In genomic region chr2:82539222-82539621, GRCh38 we compare ENCODE assay signal across 22 cellular contexts.
DNase-seq lines count a peak whose midpoint lies in the region; ATAC-seq, FAIRE-seq and TF ChIP-seq lines count a peak whose summit lies in the region.
"Had no signal": no experiment of that assay in that cellular context is flagged by ENCODE, and none has a peak within 500 bp of the region (broad histone marks: within the 10 kb centered on the region; RNA-seq: fewer than 3 reads in every experiment).

No MANE protein-coding gene starts in this region.

- DNase-seq in Right ventricle myocardium inferior (ENCODE audit: missing footprints) (no peak), left cardiac atrium (no peak), K562 (ENCODE audit: extremely low read depth in 1 of 4, low spot score in 3 of 4) (peak in 1 of 4 experiments; percentile 20), uterus (no peak), DMS153 treated with DMSO at 0.1 percent for 48 hours (lab: John Stamatoyannopoulos, UW; ENCODE audit: unreplicated experiment) (no peak)
- no peak for DNase-seq in stimulated activated naive B cell treated with anti-CD40 and anti-IgM and Interleukin-4, amounts not matched to agents 10 μg/mL and 1 μg/mL and 100 μg/mL, for 72 hours
- no peak for DNase-seq in activated naive CD4-positive, alpha-beta T cell treated with Interleukin-2 at 50 U/mL for 16 hours
- DNase-seq: COR-L47, DMS79, GOT3, Karpas-422, NCI-H1417 treated with DMSO at 0.1 percent for 48 hours, NCI-H2029, NCI-H2171 treated with DMSO at 0.1 percent for 48 hours, NCI-H524 treated with DMSO at 0.1 percent for 48 hours, PC-9, SK-N-SH had no signal

- TF ChIP-seq RAD21 in K562 (CRISPR knock-in tag; conservative IDR thresholded peaks at IDR 0.05 in 1 of 2, IDR thresholded peaks at IDR 0.05 in 1 of 2): no peak

- no peak overlapping the region for H3K27ac ChIP-seq in K562 (ENCODE audit: extremely low read depth, low read depth, low read length)
- no peak overlapping the region for H3K27ac ChIP-seq in uterus
- H3K27ac ChIP-seq: PC-9 had no signal

- TF ChIP-seq POLR2A in K562 (conservative IDR thresholded peaks at IDR 0.05) (no peak), uterus (IDR thresholded peaks at IDR 0.05) (no peak)

- H3K4me3 Mint-ChIP-seq in stimulated activated naive B cell treated with anti-CD40 and anti-IgM and Interleukin-4, amounts not matched to agents 10 μg/mL and 1 μg/mL and 100 μg/mL, for 72 hours: no peak overlapping the region
- H3K4me3 Mint-ChIP-seq: CD14-positive monocyte had no signal

- POLR2A ChIA-PET in K562 (lab: Yijun Ruan, JAX): no interaction called here

- H3K36me3 Mint-ChIP-seq in stimulated activated naive B cell treated with anti-CD40 and anti-IgM and Interleukin-4, amounts not matched to agents 10 μg/mL and 1 μg/mL and 100 μg/mL, for 72 hours: no peaks in the 10 kb centered on the region
- H3K36me3 Mint-ChIP-seq: CD14-positive monocyte had no signal

- H3K79me2 ChIP-seq in K562 (ENCODE audit: control insufficient read depth, insufficient read depth, low read length): no peaks in the 10 kb centered on the region

- H3K27me3 ChIP-seq in K562 (ENCODE audit: control insufficient read depth in 2 of 2, insufficient read depth in 2 of 2, low read length in 2 of 2) (no peaks in the 10 kb centered on the region), uterus (no peaks in the 10 kb centered on the region)

- H3K4me1 Mint-ChIP-seq in stimulated activated naive B cell treated with anti-CD40 and anti-IgM and Interleukin-4, amounts not matched to agents 10 μg/mL and 1 μg/mL and 100 μg/mL, for 72 hours: no peaks in the 10 kb centered on the region
- H3K4me1 Mint-ChIP-seq: CD14-positive monocyte had no signal

- H2AFZ ChIP-seq in K562 (ENCODE audit: low read depth, low read length): no peak overlapping the region
- H2AFZ ChIP-seq: PC-9 had no signal

- CTCF ChIA-PET in K562 (lab: Yijun Ruan, JAX; ENCODE audit: low intra/inter-chr PET ratio): no interaction called here

- no peak for TF ChIP-seq CTCF in K562 (IDR thresholded peaks at IDR 0.05 in 2 of 3, conservative IDR thresholded peaks at IDR 0.05 in 1 of 3; ENCODE audit: insufficient read depth in 2 of 3, low read depth in 1 of 3, low read length in 3 of 3)
- no peak for TF ChIP-seq CTCF in uterus (IDR thresholded peaks at IDR 0.05)

- H3K4me2 ChIP-seq in K562 (ENCODE audit: insufficient read depth, low read length): no peak overlapping the region
- H3K4me2 ChIP-seq: PC-9, SK-N-SH had no signal

- no peaks in the 10 kb centered on the region for H3K4me1 ChIP-seq in K562 (replicated peaks in 1 of 2; ENCODE audit: control insufficient read depth in 2 of 2, insufficient read depth in 2 of 2, low read length in 2 of 2)
- H3K4me1 ChIP-seq in uterus: no peaks in the 10 kb centered on the region

- intact Hi-C loops in Right ventricle myocardium inferior (cut with DNase I): no loop called here
- intact Hi-C loops in left cardiac atrium (cut with DNase I): no loop called here
- intact Hi-C loops in K562 (cut with micrococcal nuclease): no loop called here
- intact Hi-C loops in uterus (cut with DNase I; ENCODE audit: low total_unique reads): no loop called here

- no peaks in the 10 kb centered on the region for H4K20me1 ChIP-seq in K562 (replicated peaks; ENCODE audit: control insufficient read depth, insufficient read depth, low read length)

- no peak for FAIRE-seq in K562 (lab: Jason Lieb, UNC)
- FAIRE-seq: A204.1, G401.6, GM12892 had no signal

- H3K9me3 ChIP-seq in K562 (replicated peaks; ENCODE audit: control insufficient read depth, insufficient read depth, low read depth, low read length): no peaks in the 10 kb centered on the region; the same call in 1 of the 2 replicates
- H3K9me3 ChIP-seq in uterus: no peaks in the 10 kb centered on the region
- H3K9me3 ChIP-seq: SK-N-SH had no signal

- H3K4me3 ChIP-seq in K562 (no peak overlapping the region), uterus (no peak overlapping the region)
- H3K4me3 ChIP-seq: PC-9 had no signal

- H3K9me3 Mint-ChIP-seq in stimulated activated naive B cell treated with anti-CD40 and anti-IgM and Interleukin-4, amounts not matched to agents 10 μg/mL and 1 μg/mL and 100 μg/mL, for 72 hours: peaks cover 0 to 2% of the 10 kb centered on the region in 2 donors

- no peaks in the 10 kb centered on the region for H3K27me3 Mint-ChIP-seq in stimulated activated naive B cell treated with anti-CD40 and anti-IgM and Interleukin-4, amounts not matched to agents 10 μg/mL and 1 μg/mL and 100 μg/mL, for 72 hours

- BruUV-seq in K562 (replicated peaks; lab: Mats Ljungman, UMichigan): no TSS peak

- H3K36me3 ChIP-seq in K562 (ENCODE audit: control insufficient read depth, insufficient read depth, low read length) (no peaks in the 10 kb centered on the region), uterus (no peaks in the 10 kb centered on the region)

- ATAC-seq in Right ventricle myocardium inferior (peak; percentile 74), left cardiac atrium (no peak), HG03432 (IDR thresholded peaks at IDR 0.05; ENCODE audit: unreplicated experiment) (peak; percentile 85), K562 (no peak)
- ATAC-seq in stimulated activated naive B cell treated with anti-CD40 and anti-IgM and Interleukin-4, amounts not matched to agents 10 μg/mL and 1 μg/mL and 100 μg/mL, for 72 hours (replicated peaks): peak; percentile 21 to 48

- H3K9me1 ChIP-seq in K562 (ENCODE audit: control insufficient read depth, insufficient read depth, low read length): no peaks in the 10 kb centered on the region

- 0% methylated on average over 3 of the region's 3 CpGs for WGBS in K562 (ENCODE audit: insufficient coverage, low coverage, missing lambda C conversion rate)

- TF ChIP-seq EP300 in K562 (IDR thresholded peaks at IDR 0.05; ENCODE audit: low read length): no peak

- H3K9ac ChIP-seq in K562 (ENCODE audit: insufficient read depth in 1 of 2, low read depth in 2 of 2, low read length in 2 of 2): no peak overlapping the region
- H3K9ac ChIP-seq: SK-N-SH had no signal

- in situ Hi-C loops in K562 (cut with MboI): no loop called here

- H3K27ac Mint-ChIP-seq in stimulated activated naive B cell treated with anti-CD40 and anti-IgM and Interleukin-4, amounts not matched to agents 10 μg/mL and 1 μg/mL and 100 μg/mL, for 72 hours: no peak overlapping the region
- H3K27ac Mint-ChIP-seq: CD14-positive monocyte had no signal

TF ChIP-seq in K562, 482 proteins besides CTCF, POLR2A, EP300 and RAD21:
- TF ChIP-seq MAFG (tag; conservative IDR thresholded peaks at IDR 0.05) (peak; percentile 76), ZNF316 (IDR thresholded peaks at IDR 0.05) (peak; percentile 18; the same call in 1 of the 2 replicates), NR0B1 (IDR thresholded peaks at IDR 0.05; ENCODE audit: partially characterized antibody) (no peak), NFE2 (IDR thresholded peaks at IDR 0.05; ENCODE audit: low read depth) (peak; percentile 38; the same call in 1 of the 2 replicates), ZNF75A (CRISPR knock-in tag; IDR thresholded peaks at IDR 0.05) (no peak), PBX2 (CRISPR knock-in tag; IDR thresholded peaks at IDR 0.05; ENCODE audit: low read depth) (no peak), PBX2 (tag; conservative IDR thresholded peaks at IDR 0.05; ENCODE audit: low read depth) (peak; percentile 26; the same call in 1 of the 2 replicates), NFE2L1 (tag; IDR thresholded peaks at IDR 0.05; ENCODE audit: borderline replicate concordance, low read depth) (peak; percentile 12; the same call in 1 of the 2 replicates)

Comparison
In these comparisons a context has a peak if more than half of its experiments do, and no peak if none do; other contexts are left out.
1. ATAC-seq: peak in Right ventricle myocardium inferior (single experiment), HG03432 (single experiment) and stimulated activated naive B cell treated with anti-CD40 and anti-IgM and Interleukin-4, amounts not matched to agents 10 μg/mL and 1 μg/mL and 100 μg/mL, for 72 hours (2 of 2); none in left cardiac atrium (0 of 2) and K562 (single experiment).